Comparison of ENCODE assay signal across 11 cellular contexts in genomic region chr12:113310489-113310888, GRCh38.
DNase-seq lines count a peak whose midpoint lies in the region; ATAC-seq and TF ChIP-seq lines count a peak whose summit lies in the region.
"Had no signal": no experiment of that assay in that cellular context is flagged by ENCODE, and none has a peak within 500 bp of the region (broad histone marks: within the 10 kb centered on the region; RNA-seq: fewer than 3 reads in every experiment).

No MANE protein-coding gene starts in this region.

- no peaks in the 10 kb centered on the region for H3K9me2 ChIP-seq in OCI-LY1 (ENCODE audit: low read depth, low read length)

- no peak overlapping the region for H3K4me2 ChIP-seq in OCI-LY1 (ENCODE audit: low read length)

- H3K27ac ChIP-seq in OCI-LY1 (ENCODE audit: low read depth, low read length, poor library complexity, severe bottlenecking): no peak overlapping the region

- in situ Hi-C loops in GM13976 (cut with MboI; ENCODE audit: low sequenced_read_pairs, unreplicated experiment): no loop called here

- H3K9ac ChIP-seq in OCI-LY1 (ENCODE audit: low read length): no peak overlapping the region

- H3K4me3 ChIP-seq in OCI-LY1 (ENCODE audit: low read depth, low read length, poor library complexity, severe bottlenecking): no peak overlapping the region
- H3K4me3 ChIP-seq in fibroblast of mammary gland (ENCODE audit: control insufficient read depth, low read depth, low read length): no peak overlapping the region

- no peaks in the 10 kb centered on the region for H3K4me1 ChIP-seq in OCI-LY1 (ENCODE audit: insufficient read depth, low read length, severe bottlenecking)

- H3K9me3 ChIP-seq in OCI-LY1 (ENCODE audit: low read length): no peaks in the 10 kb centered on the region

- DNase-seq in DMS53 (lab: John Stamatoyannopoulos, UW): peak; percentile 65
- DNase-seq in DMS53 treated with DMSO at 0.1 percent for 48 hours (lab: John Stamatoyannopoulos, UW; ENCODE audit: unreplicated experiment): no peak
- no peak for DNase-seq in GM13976 (ENCODE audit: low spot score)
- peak; percentile 28 for DNase-seq in fibroblast of mammary gland (ENCODE audit: low read depth)
- DNase-seq in NCI-H1694 treated with DMSO at 0.1 percent for 48 hours (lab: John Stamatoyannopoulos, UW): no peak
- DNase-seq: NCI-H1694; stimulated activated naive CD4-positive, alpha-beta T cell treated with Interleukin-2 at 50 U/mL for 16 hours; T-cell had no signal

- H3K27me3 ChIP-seq in OCI-LY1 (ENCODE audit: insufficient read depth, low read length): no peaks in the 10 kb centered on the region

- ATAC-seq in GM21717 (IDR thresholded peaks at IDR 0.05; ENCODE audit: unreplicated experiment): no peak
- ATAC-seq in GM21723 (IDR thresholded peaks at IDR 0.05; ENCODE audit: unreplicated experiment): no peak
- ATAC-seq: T-cell had no signal

- H4K20me1 ChIP-seq in OCI-LY1 (ENCODE audit: insufficient read depth, low read length): no peaks in the 10 kb centered on the region

- H3K79me2 ChIP-seq in OCI-LY1 (ENCODE audit: insufficient read depth, low read length): no peaks in the 10 kb centered on the region

- H3K36me3 ChIP-seq in OCI-LY1 (ENCODE audit: insufficient read depth, low read length): peaks cover 75% of the 10 kb centered on the region

- H2AFZ ChIP-seq in OCI-LY1 (ENCODE audit: low read length): no peak overlapping the region

- no peaks in the 10 kb centered on the region; the same call in 1 of the 2 replicates for H3F3A ChIP-seq in OCI-LY1 (ENCODE audit: insufficient read depth, low read length)

- TF ChIP-seq CTCF in GM13976 (IDR thresholded peaks at IDR 0.05; ENCODE audit: borderline replicate concordance, control extremely low read depth, extremely low read depth, insufficient read depth, missing control alignments) (peak; percentile 4), OCI-LY1 (IDR thresholded peaks at IDR 0.05; ENCODE audit: low read length) (peak; percentile 33; the same call in 1 of the 2 replicates), fibroblast of mammary gland (conservative IDR thresholded peaks at IDR 0.05; ENCODE audit: control insufficient read depth, insufficient read depth, low read depth, low read length) (peak; percentile 12)

Comparison
In these comparisons a context has a peak if more than half of its experiments do, and no peak if none do; other contexts are left out.
1. DNase-seq: peak in DMS53 (single experiment) and fibroblast of mammary gland (single experiment); none in DMS53 treated with DMSO at 0.1 percent for 48 hours (single experiment), GM13976 (single experiment) and NCI-H1694 treated with DMSO at 0.1 percent for 48 hours (single experiment).
2. Peak in every context shown above with its lines, with median percentiles within 50 percentile points of each other: CTCF ChIP-seq.